Comparison of ENCODE assay signal across 26 cellular contexts in genomic region chr4:84648185-84648584, GRCh38.
"Had no signal": no experiment of that assay in that cellular context is flagged by ENCODE, and none has a peak within 500 bp of the region (broad histone marks: within the 10 kb centered on the region; RNA-seq: fewer than 3 reads in every experiment).

No MANE protein-coding gene starts in this region.

- DNase-seq: activated CD4-positive, alpha-beta T cell treated with anti-CD3 and anti-CD28 coated beads for 48 hours; activated CD4-positive, alpha-beta T cell treated with anti-CD3 and anti-CD28 coated beads, Interleukin-2, amount 50 U/mL, for 48 hours; activated CD4-positive, CD25-positive, alpha-beta regulatory T cell treated with anti-CD3 and anti-CD28 coated beads, Interleukin-2, amount 50 U/mL, for 72 hours; activated CD8-positive, alpha-beta memory T cell treated with anti-CD3 and anti-CD28 coated beads, Interleukin-2, amount 10 ng/mL, durations not matched to agents 7 days and 5 days; activated effector memory CD4-positive, alpha-beta T cell treated with Interleukin-2 at 50 U/mL for 16 hours; activated naive CD4-positive, alpha-beta T cell treated with Interleukin-2 at 50 U/mL for 16 hours; activated naive CD8-positive, alpha-beta T cell treated with anti-CD3 and anti-CD28 coated beads, Interleukin-2, amount 50 U/mL, for 24 hours; activated T-cell treated with anti-CD3 and anti-CD28 coated beads, Interleukin-2, amount 50 U/mL, for 24 hours; amniotic stem cell; body of pancreas; NCI-H1092; NCI-H1930; NCI-H2107; NCI-H2171 treated with DMSO at 0.1 percent for 48 hours; NCI-H345; NK-92 treated with Interleukin-12 subunit alpha and Interleukin-12 subunit beta, amount 100 ng/mL, for 24 hours; OCI-M1; T-cell; T-helper 2 cell had no signal

- H3K36me3 ChIP-seq: ascending aorta had no signal

- ATAC-seq: activated CD8-positive, alpha-beta memory T cell treated with anti-CD3 and anti-CD28 coated beads, Interleukin-2, amount 10 ng/mL, durations not matched to agents 7 days and 5 days; activated naive CD4-positive, alpha-beta T cell treated with anti-CD3 and anti-CD28 coated beads, Interleukin-2, amount 50 U/mL, for 72 hours; activated naive CD8-positive, alpha-beta T cell treated with anti-CD3 and anti-CD28 coated beads, Interleukin-2, amount 50 U/mL, for 24 hours; body of pancreas; Panc1; Right ventricle myocardium inferior; T-cell had no signal

- H3K36me3 Mint-ChIP-seq: activated CD8-positive, alpha-beta memory T cell treated with anti-CD3 and anti-CD28 coated beads, Interleukin-2, amount 10 ng/mL, durations not matched to agents 7 days and 5 days; activated naive CD4-positive, alpha-beta T cell treated with anti-CD3 and anti-CD28 coated beads, Interleukin-2, amount 50 U/mL, for 72 hours; T-cell had no signal

- H3K27me3 Mint-ChIP-seq: activated CD8-positive, alpha-beta memory T cell treated with anti-CD3 and anti-CD28 coated beads, Interleukin-2, amount 10 ng/mL, durations not matched to agents 7 days and 5 days; activated naive CD8-positive, alpha-beta T cell treated with anti-CD3 and anti-CD28 coated beads, Interleukin-2, amount 50 U/mL, for 24 hours; activated T-cell treated with anti-CD3 and anti-CD28 coated beads, Interleukin-2, amount 50 U/mL, for 24 hours; central memory CD8-positive, alpha-beta T cell; T-cell had no signal

- H3K4me3 ChIP-seq: ascending aorta, body of pancreas, SK-N-MC had no signal

- H3K27ac ChIP-seq: ascending aorta, body of pancreas had no signal

- H3K4me1 Mint-ChIP-seq: activated CD8-positive, alpha-beta memory T cell treated with anti-CD3 and anti-CD28 coated beads, Interleukin-2, amount 10 ng/mL, durations not matched to agents 7 days and 5 days; activated naive CD8-positive, alpha-beta T cell treated with anti-CD3 and anti-CD28 coated beads, Interleukin-2, amount 50 U/mL, for 24 hours; central memory CD8-positive, alpha-beta T cell; T-cell had no signal

- H3K9me3 ChIP-seq: ascending aorta, body of pancreas had no signal

- H3K27me3 ChIP-seq: ascending aorta, body of pancreas had no signal

- H3K4me3 Mint-ChIP-seq: activated CD8-positive, alpha-beta memory T cell treated with anti-CD3 and anti-CD28 coated beads, Interleukin-2, amount 10 ng/mL, durations not matched to agents 7 days and 5 days; activated naive CD8-positive, alpha-beta T cell treated with anti-CD3 and anti-CD28 coated beads, Interleukin-2, amount 50 U/mL, for 24 hours; activated T-cell treated with anti-CD3 and anti-CD28 coated beads, Interleukin-2, amount 50 U/mL, for 24 hours; activated T-helper 1 cell treated with anti-CD3 and anti-CD28 coated beads, Interleukin-12 subunit alpha, Interleukin-12 subunit beta, Interleukin-2, Interleukin-4 antibody, amounts not matched to agents 30 ng/mL and 10 ng/mL and 1 ng/mL, durations not matched to agents 14 hours and 24 hours and 36 hours; central memory CD8-positive, alpha-beta T cell; T-cell had no signal

- H3K9me3 Mint-ChIP-seq: activated naive CD4-positive, alpha-beta T cell treated with anti-CD3 and anti-CD28 coated beads, Interleukin-2, amount 50 U/mL, for 72 hours; activated naive CD8-positive, alpha-beta T cell treated with anti-CD3 and anti-CD28 coated beads, Interleukin-2, amount 50 U/mL, for 24 hours; activated T-cell treated with anti-CD3 and anti-CD28 coated beads, Interleukin-2, amount 50 U/mL, for 24 hours; activated T-helper 1 cell treated with anti-CD3 and anti-CD28 coated beads, Interleukin-12 subunit alpha, Interleukin-12 subunit beta, Interleukin-2, Interleukin-4 antibody, amounts not matched to agents 30 ng/mL and 10 ng/mL and 1 ng/mL, durations not matched to agents 14 hours and 24 hours and 36 hours; central memory CD8-positive, alpha-beta T cell; T-cell had no signal

- H3K27ac Mint-ChIP-seq: activated CD8-positive, alpha-beta memory T cell treated with anti-CD3 and anti-CD28 coated beads, Interleukin-2, amount 10 ng/mL, durations not matched to agents 7 days and 5 days; activated naive CD4-positive, alpha-beta T cell treated with anti-CD3 and anti-CD28 coated beads, Interleukin-2, amount 50 U/mL, for 72 hours; activated naive CD8-positive, alpha-beta T cell treated with anti-CD3 and anti-CD28 coated beads, Interleukin-2, amount 50 U/mL, for 24 hours; activated T-cell treated with anti-CD3 and anti-CD28 coated beads, Interleukin-2, amount 50 U/mL, for 24 hours; activated T-helper 1 cell treated with anti-CD3 and anti-CD28 coated beads, Interleukin-12 subunit alpha, Interleukin-12 subunit beta, Interleukin-2, Interleukin-4 antibody, amounts not matched to agents 30 ng/mL and 10 ng/mL and 1 ng/mL, durations not matched to agents 14 hours and 24 hours and 36 hours; T-cell had no signal

- H3K4me1 ChIP-seq: ascending aorta, body of pancreas had no signal
